In the genomic region with DNA sequence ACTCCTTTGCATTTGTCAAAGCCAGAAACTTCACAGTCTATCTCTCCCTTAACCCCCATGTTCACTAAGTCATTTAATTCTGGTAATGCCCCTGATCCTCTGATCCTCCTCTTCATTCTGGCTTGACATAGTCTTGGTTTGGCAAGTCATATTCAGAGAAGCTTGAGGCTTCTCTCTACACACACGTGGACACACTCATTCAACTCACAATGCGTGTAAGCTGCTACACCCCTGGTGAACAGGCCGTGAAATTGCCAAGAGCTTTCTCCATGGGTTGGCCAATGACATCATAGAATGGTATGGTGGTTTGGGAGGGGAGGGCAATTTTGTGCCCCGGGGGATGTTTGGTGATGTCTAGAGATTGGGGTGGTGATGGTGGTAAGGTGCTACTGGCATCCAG, we compare ENCODE assay signal across 11 cellular contexts.
DNase-seq lines count a peak whose midpoint lies in the region; ATAC-seq lines count a peak whose summit lies in the region.
"Had no signal": no experiment of that assay in that cellular context is flagged by ENCODE, and none has a peak within 500 bp of the region (broad histone marks: within the 10 kb centered on the region; RNA-seq: fewer than 3 reads in every experiment).

No MANE protein-coding gene starts in this region.

- H3K27me3 Mint-ChIP-seq in activated T-cell treated with anti-CD3 and anti-CD28 coated beads, Interleukin-2, amount 50 U/mL, for 24 hours, result peaks cover 23% of the 10 kb centered on the region
- peaks cover 27% of the 10 kb centered on the region for H3K27me3 Mint-ChIP-seq in stimulated activated naive CD8-positive, alpha-beta T cell treated with anti-CD3 and anti-CD28 coated beads, Interleukin-15, amount 100 ng/mL, for 72 hours

- H3K4me3 Mint-ChIP-seq in activated T-cell treated with anti-CD3 and anti-CD28 coated beads, Interleukin-2, amount 50 U/mL, for 24 hours, result no peak overlapping the region
- H3K4me3 Mint-ChIP-seq in stimulated activated naive CD8-positive, alpha-beta T cell treated with anti-CD3 and anti-CD28 coated beads, Interleukin-15, amount 100 ng/mL, for 72 hours, result no peak overlapping the region
- H3K4me3 Mint-ChIP-seq: CD4-positive, CD25-positive, alpha-beta regulatory T cell; H9 had no signal

- peaks cover 37% of the 10 kb centered on the region for H3K4me1 Mint-ChIP-seq in activated T-cell treated with anti-CD3 and anti-CD28 coated beads, Interleukin-2, amount 50 U/mL, for 24 hours (ENCODE audit: low read depth)
- peaks cover 7% of the 10 kb centered on the region for H3K4me1 Mint-ChIP-seq in stimulated activated naive CD8-positive, alpha-beta T cell treated with anti-CD3 and anti-CD28 coated beads, Interleukin-15, amount 100 ng/mL, for 72 hours

- ATAC-seq in stimulated activated naive CD8-positive, alpha-beta T cell treated with anti-CD3 and anti-CD28 coated beads, Interleukin-15, amount 100 ng/mL, for 72 hours, result peak; percentile 39
- ATAC-seq in stimulated activated naive CD8-positive, alpha-beta T cell treated with anti-CD3 and anti-CD28 coated beads, Interleukin-15, Interleukin-2, amounts not matched to agents 100 U/mL and 50 U/mL, for 24 hours, result no peak
- ATAC-seq in GM19328 (IDR thresholded peaks at IDR 0.05; ENCODE audit: unreplicated experiment), result no peak

- no peaks in the 10 kb centered on the region for H3K36me3 Mint-ChIP-seq in activated T-cell treated with anti-CD3 and anti-CD28 coated beads, Interleukin-2, amount 50 U/mL, for 24 hours (ENCODE audit: low read depth)
- H3K36me3 Mint-ChIP-seq: CD4-positive, CD25-positive, alpha-beta regulatory T cell had no signal

- DNase-seq in activated T-cell treated with anti-CD3 and anti-CD28 coated beads, Interleukin-2, amount 50 U/mL, for 24 hours, result no peak
- DNase-seq in activated T-cell treated with anti-CD3 and anti-CD28 coated beads, Interleukin-2, amount 50 U/mL, for 1 hour, result no peak
- no peak for DNase-seq in stimulated activated naive CD8-positive, alpha-beta T cell treated with anti-CD3 and anti-CD28 coated beads, Interleukin-15, amount 100 ng/mL, for 72 hours
- no peak for DNase-seq in stimulated activated naive CD8-positive, alpha-beta T cell treated with anti-CD3 and anti-CD28 coated beads, Interleukin-15, Interleukin-2, amounts not matched to agents 100 U/mL and 50 U/mL, for 24 hours
- DNase-seq in islet precursor cell, result peak; percentile 23
- no peak for DNase-seq in activated effector memory CD4-positive, alpha-beta T cell treated with Interleukin-2 at 50 U/mL for 16 hours
- DNase-seq: ACHN; CD4-positive, CD25-positive, alpha-beta regulatory T cell; GOT3; H9 had no signal

- peak overlapping the region; percentile 31 for H3K27ac Mint-ChIP-seq in activated T-cell treated with anti-CD3 and anti-CD28 coated beads, Interleukin-2, amount 50 U/mL, for 24 hours
- no peak overlapping the region for H3K27ac Mint-ChIP-seq in stimulated activated naive CD8-positive, alpha-beta T cell treated with anti-CD3 and anti-CD28 coated beads, Interleukin-15, amount 100 ng/mL, for 72 hours
- H3K27ac Mint-ChIP-seq: H9 had no signal

- H3K9me3 Mint-ChIP-seq in activated T-cell treated with anti-CD3 and anti-CD28 coated beads, Interleukin-2, amount 50 U/mL, for 24 hours, result peaks cover 18% of the 10 kb centered on the region
- H3K9me3 Mint-ChIP-seq in stimulated activated naive CD8-positive, alpha-beta T cell treated with anti-CD3 and anti-CD28 coated beads, Interleukin-15, amount 100 ng/mL, for 72 hours, result peaks cover 20 to 24% of the 10 kb centered on the region in 2 donors
